ENCODE assay signal across 9 cellular contexts in the genomic region with DNA sequence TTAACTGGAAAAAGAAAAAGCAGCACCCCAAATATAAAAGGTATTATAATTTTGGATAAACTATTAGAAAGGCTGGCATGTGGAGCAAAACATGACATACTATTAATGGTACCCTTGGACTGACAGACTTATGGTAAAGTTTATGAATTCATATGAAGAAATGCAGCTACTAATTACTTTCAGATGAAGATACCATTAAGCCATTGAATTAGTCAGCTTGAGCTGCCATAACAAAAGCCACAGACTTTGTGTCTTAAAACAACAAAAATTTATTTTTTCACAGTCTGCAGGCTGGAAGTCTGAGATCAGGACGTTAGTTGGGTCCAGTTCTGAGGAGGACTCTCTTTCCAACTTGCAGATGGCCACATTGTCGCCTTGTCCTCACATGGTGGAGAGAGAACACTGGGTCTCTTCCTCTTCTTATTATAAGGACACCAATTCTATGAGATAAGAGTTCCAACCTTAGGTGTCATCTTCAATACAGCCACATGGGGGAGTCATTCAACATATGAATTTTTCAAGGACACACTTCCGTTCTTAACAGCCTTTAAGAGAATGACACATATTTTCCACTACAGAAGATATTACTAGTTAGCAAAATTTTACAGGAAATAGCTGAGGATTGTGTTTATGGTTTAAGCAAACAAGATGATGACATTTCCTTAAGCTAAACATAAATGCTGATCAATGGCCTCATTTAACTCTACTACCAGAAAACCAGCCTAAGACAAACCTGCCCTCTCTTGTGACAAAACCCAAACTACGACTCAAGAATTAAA. TPM values are rescaled to one million over a fixed set of nuclear protein-coding genes. Genes with fewer than 3 reads are reported as not detected.
DNase-seq lines count a peak whose midpoint lies in the region; ATAC-seq, FAIRE-seq and TF ChIP-seq lines count a peak whose summit lies in the region.
"Had no signal": no experiment of that assay in that cellular context is flagged by ENCODE, and none has a peak within 500 bp of the region (broad histone marks: within the 10 kb centered on the region; RNA-seq: fewer than 3 reads in every experiment).

No MANE protein-coding gene starts in this region.

- peaks cover 10% of the 10 kb centered on the region for H3K4me1 Mint-ChIP-seq in activated naive CD4-positive, alpha-beta T cell treated with anti-CD3 and anti-CD28 coated beads, Interleukin-2, amount 10 ng/mL, durations not matched to agents 7 days and 5 days

- H4K20me1 ChIP-seq in OCI-LY7 (ENCODE audit: insufficient read depth, low read length): no peaks in the 10 kb centered on the region

- H3K36me3 ChIP-seq in OCI-LY7 (ENCODE audit: insufficient read depth, low read length) (no peaks in the 10 kb centered on the region), heart right ventricle (no peaks in the 10 kb centered on the region)

- H3K4me3 Mint-ChIP-seq in activated naive CD4-positive, alpha-beta T cell treated with anti-CD3 and anti-CD28 coated beads, Interleukin-2, amount 10 ng/mL, durations not matched to agents 7 days and 5 days: no peak overlapping the region

- WGBS in heart right ventricle, 2 donors: 18 to 29% methylated on average over 4 of the region's 4 CpGs

- H3K9me3 ChIP-seq in OCI-LY7 (ENCODE audit: low read length): no peaks in the 10 kb centered on the region
- H3K9me3 ChIP-seq in heart right ventricle: no peaks in the 10 kb centered on the region

- intact Hi-C loops in OCI-LY7 (cut with micrococcal nuclease; ENCODE audit: unreplicated experiment): no loop called here
- intact Hi-C loops in heart right ventricle (cut with DNase I): no loop called here

- CTCF ChIA-PET in OCI-LY7 (lab: Charles Lee; ENCODE audit: unreplicated experiment): no interaction called here
- CTCF ChIA-PET in activated naive CD4-positive, alpha-beta T cell treated with anti-CD3 and anti-CD28 coated beads, Interleukin-2, amount 10 ng/mL, durations not matched to agents 7 days and 5 days (lab: Charles Lee): interaction anchor here (0.7 to 2.0 kb wide), 16 partner anchors 8 to 565 kb away, joined by 3 to 9 read pairs (median 4); partner anchors contain the start of genes DCUN1D5 and DYNC2H1

- POLR2A ChIA-PET in OCI-LY7 (lab: Charles Lee): interaction anchor here (0.5 to 0.9 kb wide), 3 partner anchors 8 to 390 kb away, joined by 3 read pairs; no protein-coding TSS in a partner anchor

- no TSS peak for BruUV-seq in OCI-LY7 (replicated peaks; lab: Mats Ljungman, UMichigan)

- FAIRE-seq in HTR-8/SVneo (lab: Jason Lieb, UNC): peak; percentile 58

- no peak overlapping the region for H3K4me2 ChIP-seq in OCI-LY7 (ENCODE audit: low read length)

- no peaks in the 10 kb centered on the region for H3K4me1 ChIP-seq in OCI-LY7 (ENCODE audit: insufficient read depth, low read length, poor library complexity, severe bottlenecking)
- peaks cover 0 to 7% (median 0%) of the 10 kb centered on the region in 9 donors for H3K4me1 ChIP-seq in heart right ventricle

- no peaks in the 10 kb centered on the region for H3K79me2 ChIP-seq in OCI-LY7 (ENCODE audit: insufficient read depth, low read depth, low read length)

- ATAC-seq in GM21717 (IDR thresholded peaks at IDR 0.05; ENCODE audit: unreplicated experiment) (peak; percentile 91), heart right ventricle (peak in 4 of 8 donors; percentile 48 to 74 (median 49))

- no peaks in the 10 kb centered on the region for H3K9me2 ChIP-seq in OCI-LY7 (ENCODE audit: insufficient read depth, low read length)

- no peaks in the 10 kb centered on the region for H3K27me3 Mint-ChIP-seq in activated naive CD4-positive, alpha-beta T cell treated with anti-CD3 and anti-CD28 coated beads, Interleukin-2, amount 10 ng/mL, durations not matched to agents 7 days and 5 days

- peak; percentile 45 for DNase-seq in NCI-H2107 treated with DMSO at 0.1 percent for 48 hours (lab: John Stamatoyannopoulos, UW; ENCODE audit: unreplicated experiment)
- no peak for DNase-seq in NCI-H2107 (lab: John Stamatoyannopoulos, UW)
- peak; percentile 58 for DNase-seq in HTR-8/SVneo (ENCODE audit: insufficient read length, low spot score)
- DNase-seq in OCI-LY7 (ENCODE audit: low spot score): peak; percentile 84
- peak; percentile 49 for DNase-seq in activated naive CD4-positive, alpha-beta T cell treated with anti-CD3 and anti-CD28 coated beads, Interleukin-2, amount 10 ng/mL, durations not matched to agents 7 days and 5 days
- DNase-seq in heart right ventricle: peak in 1 of 2 donors; percentile 44
- DNase-seq in skeletal muscle cell (ENCODE audit: low read depth): peak; percentile 36
- DNase-seq: right cardiac atrium had no signal

- no peaks in the 10 kb centered on the region for H3K9me3 Mint-ChIP-seq in activated naive CD4-positive, alpha-beta T cell treated with anti-CD3 and anti-CD28 coated beads, Interleukin-2, amount 10 ng/mL, durations not matched to agents 7 days and 5 days

- H3K27ac ChIP-seq in OCI-LY7 (ENCODE audit: low read depth, low read length, poor library complexity, severe bottlenecking) (no peak overlapping the region), heart right ventricle (no peak overlapping the region)

- H2AFZ ChIP-seq in OCI-LY7 (ENCODE audit: low read length): peak overlapping the region; percentile 65

- no peaks in the 10 kb centered on the region for H3K27me3 ChIP-seq in heart right ventricle

- no peaks in the 10 kb centered on the region for H3K36me3 Mint-ChIP-seq in activated naive CD4-positive, alpha-beta T cell treated with anti-CD3 and anti-CD28 coated beads, Interleukin-2, amount 10 ng/mL, durations not matched to agents 7 days and 5 days

- H3K4me3 ChIP-seq in OCI-LY7 (ENCODE audit: low read depth, low read length, poor library complexity, severe bottlenecking) (no peak overlapping the region), heart right ventricle (no peak overlapping the region), skeletal muscle cell (ENCODE audit: low read depth, low read length) (no peak overlapping the region)

- TF ChIP-seq CTCF in OCI-LY7 (conservative IDR thresholded peaks at IDR 0.05; ENCODE audit: low read length) (peak; percentile 89), heart right ventricle (IDR thresholded peaks at IDR 0.05) (peak; percentile 22 to 68 (median 60))

- peak overlapping the region; percentile 7 for H3K27ac Mint-ChIP-seq in activated naive CD4-positive, alpha-beta T cell treated with anti-CD3 and anti-CD28 coated beads, Interleukin-2, amount 10 ng/mL, durations not matched to agents 7 days and 5 days

RNA-seq across cellular contexts. Expression of gene DCUN1D5, which starts 56.1 kb away (rescaled TPM):
- 70.4 and 73.9 TPM in 2 replicates for total RNA-seq in OCI-LY7 (2014; rRNA removed; shearing (Covaris generic))
- total RNA-seq in OCI-LY7 (2022) (46.4 TPM in 2 replicates), heart right ventricle (10 to 100 TPM; 18.7 to 32.6 (median 21.9) TPM)
- 10 to 100 TPM in 1 of 2 donors, 1 to 10 TPM in 1; 8.8 to 36.7 TPM for polyA plus RNA-seq in heart right ventricle
